9 cellular contexts compared by ENCODE assay signal in genomic region chr9:71897573-71897972, GRCh38. TPM values are rescaled to one million over a fixed set of nuclear protein-coding genes. Genes with fewer than 3 reads are reported as not detected.
DNase-seq lines count a peak whose midpoint lies in the region; ATAC-seq and TF ChIP-seq lines count a peak whose summit lies in the region.
"Had no signal": no experiment of that assay in that cellular context is flagged by ENCODE, and none has a peak within 500 bp of the region (broad histone marks: within the 10 kb centered on the region; RNA-seq: fewer than 3 reads in every experiment).

No MANE protein-coding gene starts in this region.

- H3K9me3 ChIP-seq in sigmoid colon = no peaks in the 10 kb centered on the region

- TF ChIP-seq CTCF in GM13976 (IDR thresholded peaks at IDR 0.05; ENCODE audit: borderline replicate concordance, control extremely low read depth, extremely low read depth, insufficient read depth, missing control alignments) (no peak), sigmoid colon (IDR thresholded peaks at IDR 0.05) (no peak)

- peaks cover 0 to 9% (median 0%) of the 10 kb centered on the region in 4 donors for H3K4me1 ChIP-seq in sigmoid colon

- no peak for TF ChIP-seq EP300 in sigmoid colon (IDR thresholded peaks at IDR 0.05)

- no peak for TF ChIP-seq POLR2A in sigmoid colon (IDR thresholded peaks at IDR 0.05)

- in situ Hi-C loops in GM13976 (cut with MboI; ENCODE audit: low sequenced_read_pairs, unreplicated experiment) = no loop called here

- H3K36me3 ChIP-seq in sigmoid colon = no peaks in the 10 kb centered on the region

- H3K27ac ChIP-seq in sigmoid colon = no peak overlapping the region

- ATAC-seq in GM21528 (IDR thresholded peaks at IDR 0.05; ENCODE audit: low FRiP score, unreplicated experiment) = peak; percentile 48
- ATAC-seq: right cardiac atrium had no signal

- H3K4me3 ChIP-seq in Jurkat, Clone E6-1 (ENCODE audit: low read length) = peak overlapping the region; percentile 37
- H3K4me3 ChIP-seq in sigmoid colon = no peak overlapping the region

- H3K27me3 ChIP-seq in sigmoid colon = no peaks in the 10 kb centered on the region

- intact Hi-C loops in posterior vena cava (cut with DNase I) = no loop called here
- intact Hi-C loops in sigmoid colon (cut with DNase I) = no loop called here

- WGBS in sigmoid colon, 2 donors = 49 to 70% methylated on average over 1 of the region's 1 CpG

- DNase-seq in GM13976 (ENCODE audit: low spot score) (peak; percentile 43), dermis blood vessel endothelial cell (peak; percentile 22), amniotic stem cell (lab: John Stamatoyannopoulos, UW) (no peak), COLO668 (lab: John Stamatoyannopoulos, UW; ENCODE audit: unreplicated experiment) (no peak), posterior vena cava (ENCODE audit: low spot score) (no peak), sigmoid colon (no peak)
- peak; percentile 97 for DNase-seq in Jurkat, Clone E6-1 (ENCODE audit: low read depth, low spot score)
- DNase-seq: right cardiac atrium had no signal

RNA-seq across cellular contexts. Expression of gene ABHD17B, which starts 13.4 kb away (rescaled TPM):
- 26.5 TPM for polyA plus RNA-seq in Jurkat, Clone E6-1 (2012; ENCODE audit: insufficient read depth, insufficient read length)
- total RNA-seq in dermis blood vessel endothelial cell = 68.0 and 76.9 TPM in 2 replicates
- 10 to 100 TPM; 11.4 to 22.8 TPM for total RNA-seq in posterior vena cava
- 10 to 100 TPM; 12.4 to 19.9 (median 17.3) TPM for total RNA-seq in sigmoid colon
- 10 to 100 TPM; 15.5 to 35.1 (median 16.8) TPM for polyA plus RNA-seq in sigmoid colon

RNA-seq across cellular contexts. Expression of gene C9orf85, which starts 13.9 kb away (rescaled TPM):
- polyA plus RNA-seq in Jurkat, Clone E6-1 (2012; ENCODE audit: insufficient read depth, insufficient read length) = 9.8 TPM
- total RNA-seq in dermis blood vessel endothelial cell (16.6 and 19.1 TPM in 2 replicates), posterior vena cava (1 to 10 TPM; 9.2 to 9.9 TPM), sigmoid colon (10 to 100 TPM in 3 of 4 donors, 1 to 10 TPM in 1; 8.8 to 13.3 (median 12.2) TPM)
- 10 to 100 TPM; 15.8 to 40.0 (median 19.8) TPM for polyA plus RNA-seq in sigmoid colon

Comparison
In these comparisons a context has a peak if more than half of its experiments do, and no peak if none do; other contexts are left out.
1. DNase-seq: peak in GM13976 (single experiment), Jurkat, Clone E6-1 (single experiment) and dermis blood vessel endothelial cell (single experiment); none in amniotic stem cell (single experiment), COLO668 (single experiment), posterior vena cava (single experiment) and sigmoid colon (single experiment).